Comparison of ENCODE assay signal across 2 cellular contexts in the genomic region with DNA sequence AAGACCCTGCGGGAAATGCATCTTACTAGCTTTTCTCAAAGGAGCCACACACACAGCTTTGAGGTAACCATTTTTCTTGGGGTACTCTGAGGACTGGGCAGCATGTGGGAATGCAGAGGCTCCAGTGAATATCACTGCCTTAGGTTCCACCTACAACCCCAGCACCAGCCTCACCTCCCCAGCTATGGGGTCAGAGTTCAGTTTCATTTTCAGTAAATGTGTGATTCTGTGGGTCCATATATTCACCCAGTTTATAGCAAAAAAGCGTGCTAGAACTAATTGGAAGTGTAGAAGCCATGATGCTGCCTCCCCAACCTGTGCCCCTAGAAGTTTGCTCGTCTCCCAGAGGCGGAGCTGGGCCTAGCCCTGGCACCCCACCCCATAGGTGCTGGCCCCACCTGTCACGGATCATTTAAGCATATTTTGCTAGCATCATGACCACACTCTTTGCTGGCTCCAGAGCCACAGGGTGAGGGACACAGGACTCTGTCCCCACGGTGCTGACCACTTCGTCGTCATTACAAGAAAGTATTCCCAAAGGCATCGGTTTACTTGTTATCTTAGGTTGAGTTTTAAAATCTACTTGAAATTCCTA.
TF ChIP-seq lines count a peak whose summit lies in the region.

No MANE protein-coding gene starts in this region.

TF ChIP-seq in IMR-90, 13 proteins besides CTCF, POLR2A, EP300 and RAD21:
- TF ChIP-seq CEBPB (IDR thresholded peaks at IDR 0.05; ENCODE audit: low read depth, low read length) (no peak), MXI1 (IDR thresholded peaks at IDR 0.05; ENCODE audit: borderline replicate concordance, low read depth, low read length) (no peak), RFX5 (IDR thresholded peaks at IDR 0.05; ENCODE audit: low read depth, low read length) (no peak), RCOR1 (IDR thresholded peaks at IDR 0.05; ENCODE audit: insufficient replicate concordance, low read length) (no peak), SMC3 (IDR thresholded peaks at IDR 0.05; ENCODE audit: low read depth, low read length) (no peak), FOS (IDR thresholded peaks at IDR 0.05; ENCODE audit: low read depth, low read length) (no peak), CHD1 (IDR thresholded peaks at IDR 0.05; ENCODE audit: low read depth, low read length) (no peak), MAFK (IDR thresholded peaks at IDR 0.05; ENCODE audit: low read depth, low read length) (no peak), BHLHE40 (IDR thresholded peaks at IDR 0.05; ENCODE audit: low read depth, low read length) (no peak), NFE2L2 (IDR thresholded peaks at IDR 0.05; ENCODE audit: low read depth, low read length) (no peak), MAZ (IDR thresholded peaks at IDR 0.05; ENCODE audit: borderline replicate concordance, low read depth, low read length) (no peak)
- TF ChIP-seq, protein P1, sequence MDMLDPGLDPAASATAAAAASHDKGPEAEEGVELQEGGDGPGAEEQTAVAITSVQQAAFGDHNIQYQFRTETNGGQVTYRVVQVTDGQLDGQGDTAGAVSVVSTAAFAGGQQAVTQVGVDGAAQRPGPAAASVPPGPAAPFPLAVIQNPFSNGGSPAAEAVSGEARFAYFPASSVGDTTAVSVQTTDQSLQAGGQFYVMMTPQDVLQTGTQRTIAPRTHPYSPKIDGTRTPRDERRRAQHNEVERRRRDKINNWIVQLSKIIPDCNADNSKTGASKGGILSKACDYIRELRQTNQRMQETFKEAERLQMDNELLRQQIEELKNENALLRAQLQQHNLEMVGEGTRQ (IDR thresholded peaks at IDR 0.05; ENCODE audit: low read depth, low read length) = no peak
- TF ChIP-seq, protein P2, sequence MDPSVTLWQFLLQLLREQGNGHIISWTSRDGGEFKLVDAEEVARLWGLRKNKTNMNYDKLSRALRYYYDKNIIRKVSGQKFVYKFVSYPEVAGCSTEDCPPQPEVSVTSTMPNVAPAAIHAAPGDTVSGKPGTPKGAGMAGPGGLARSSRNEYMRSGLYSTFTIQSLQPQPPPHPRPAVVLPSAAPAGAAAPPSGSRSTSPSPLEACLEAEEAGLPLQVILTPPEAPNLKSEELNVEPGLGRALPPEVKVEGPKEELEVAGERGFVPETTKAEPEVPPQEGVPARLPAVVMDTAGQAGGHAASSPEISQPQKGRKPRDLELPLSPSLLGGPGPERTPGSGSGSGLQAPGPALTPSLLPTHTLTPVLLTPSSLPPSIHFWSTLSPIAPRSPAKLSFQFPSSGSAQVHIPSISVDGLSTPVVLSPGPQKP (IDR thresholded peaks at IDR 0.05; ENCODE audit: borderline replicate concordance, low read depth, low read length) = no peak

TF ChIP-seq in GM12878, 131 proteins besides CTCF, POLR2A, EP300 and RAD21:
- TF ChIP-seq NR2F1 (conservative IDR thresholded peaks at IDR 0.05) (peak; percentile 95), NR2C1 (IDR thresholded peaks at IDR 0.05) (0 out of 2 replicates have a peak, but pooled peaks have one; percentile 23), BHLHE40 (IDR thresholded peaks at IDR 0.05; ENCODE audit: borderline replicate concordance in 1 of 2, low read depth in 2 of 2, low read length in 1 of 2) (0 out of 4 replicates have a peak, but pooled peaks of 1 of the 2 experiments have one; percentile 17), HCFC1 (IDR thresholded peaks at IDR 0.05; ENCODE audit: low read length) (no peak)
